Comparison of ENCODE assay signal across 20 cellular contexts in the genomic region with DNA sequence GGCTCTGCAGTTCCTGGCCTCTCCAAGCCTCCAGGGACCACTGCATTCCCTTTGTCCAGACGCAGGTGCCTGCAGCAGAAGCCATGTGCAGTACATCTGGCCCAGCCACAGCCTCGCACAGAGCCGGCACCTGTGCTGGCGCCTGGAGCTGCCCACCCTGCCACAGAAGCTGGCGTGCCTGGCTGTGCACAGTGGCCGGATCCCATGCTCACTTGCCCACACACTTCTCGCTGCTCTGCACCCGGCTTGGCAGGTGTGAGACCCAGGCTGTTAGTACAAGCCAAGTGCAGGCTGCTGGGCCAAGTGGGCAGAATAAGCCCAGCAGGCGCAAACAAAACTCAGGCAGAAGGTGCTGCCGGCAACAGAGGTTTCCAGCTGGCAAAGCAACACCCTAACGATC.
DNase-seq lines count a peak whose midpoint lies in the region; ATAC-seq and TF ChIP-seq lines count a peak whose summit lies in the region.
"Had no signal": no experiment of that assay in that cellular context is flagged by ENCODE, and none has a peak within 500 bp of the region (broad histone marks: within the 10 kb centered on the region; RNA-seq: fewer than 3 reads in every experiment).

No MANE protein-coding gene starts in this region.

- H3K4me1 ChIP-seq in upper lobe of left lung: peaks cover 0 to 14% (median 2%) of the 10 kb centered on the region in 4 donors
- H3K4me1 ChIP-seq in effector memory CD4-positive, alpha-beta T cell (ENCODE audit: control insufficient read depth, insufficient read depth, low read length, poor library complexity, severe bottlenecking): no peaks in the 10 kb centered on the region
- H3K4me1 ChIP-seq: BLaER1 treated with 17β-estradiol and CSF1 and Interleukin-3, amounts not matched to agents 10 nM and 100 nM; testis had no signal

- no peak overlapping the region for H3K4me3 ChIP-seq in upper lobe of left lung
- no peak overlapping the region for H3K4me3 ChIP-seq in effector memory CD4-positive, alpha-beta T cell (ENCODE audit: insufficient read depth, low read depth, low read length, poor library complexity, severe bottlenecking)
- H3K4me3 ChIP-seq: BLaER1 treated with 17β-estradiol and CSF1 and Interleukin-3, amounts not matched to agents 10 nM and 100 nM; GM23248; testis had no signal

- no peaks in the 10 kb centered on the region for H3K36me3 ChIP-seq in upper lobe of left lung
- H3K36me3 ChIP-seq in effector memory CD4-positive, alpha-beta T cell (ENCODE audit: control insufficient read depth, insufficient read depth, low read length): no peaks in the 10 kb centered on the region
- H3K36me3 ChIP-seq: BLaER1 treated with 17β-estradiol and CSF1 and Interleukin-3, amounts not matched to agents 10 nM and 100 nM had no signal

- H3K4me1 Mint-ChIP-seq in activated CD4-positive, alpha-beta T cell treated with anti-CD3 and anti-CD28 coated beads, Interleukin-2, amount 10 ng/mL, durations not matched to agents 24 days and 14 days: no peaks in the 10 kb centered on the region
- H3K4me1 Mint-ChIP-seq: natural killer cell had no signal

- peaks cover 19% of the 10 kb centered on the region for H3K27me3 Mint-ChIP-seq in activated CD4-positive, alpha-beta T cell treated with anti-CD3 and anti-CD28 coated beads, Interleukin-2, amount 10 ng/mL, durations not matched to agents 24 days and 14 days

- no peaks in the 10 kb centered on the region for H3K36me3 Mint-ChIP-seq in activated CD4-positive, alpha-beta T cell treated with anti-CD3 and anti-CD28 coated beads, Interleukin-2, amount 10 ng/mL, durations not matched to agents 24 days and 14 days (ENCODE audit: low read depth)
- H3K36me3 Mint-ChIP-seq: natural killer cell had no signal

- DNase-seq in activated CD4-positive, alpha-beta T cell treated with anti-CD3 and anti-CD28 coated beads, Interleukin-2, amount 10 ng/mL, durations not matched to agents 24 days and 14 days: peak; percentile 33
- no peak for DNase-seq in activated CD4-positive, alpha-beta T cell treated with anti-CD3 and anti-CD28 coated beads, Interleukin-2, amount 50 U/mL, for 1 hour
- DNase-seq in NCI-H774 (lab: John Stamatoyannopoulos, UW) (peak; percentile 7), Right ventricle myocardium superior (peak; percentile 69), upper lobe of left lung (peak; percentile 36 to 56), NCI-H2196 (lab: John Stamatoyannopoulos, UW; ENCODE audit: unreplicated experiment) (no peak), putamen (ENCODE audit: low spot score) (no peak)
- no peak for DNase-seq in effector memory CD4-positive, alpha-beta T cell
- DNase-seq: 8988T; activated CD4-positive, alpha-beta T cell treated with anti-CD3 and anti-CD28 coated beads for 48 hours; activated naive CD4-positive, alpha-beta T cell treated with Interleukin-2 at 50 U/mL for 16 hours; DMS153; GM23248; hippocampal formation; islet precursor cell; mesenchymal stem cell; natural killer cell; stimulated activated CD8-positive, alpha-beta memory T cell treated with anti-CD3 and anti-CD28 coated beads, Interleukin-4, amount 100 ng/mL, for 48 hours; testis had no signal

- H3K27ac Mint-ChIP-seq in activated CD4-positive, alpha-beta T cell treated with anti-CD3 and anti-CD28 coated beads, Interleukin-2, amount 10 ng/mL, durations not matched to agents 24 days and 14 days: no peak overlapping the region
- H3K27ac Mint-ChIP-seq: natural killer cell had no signal

- no peak for TF ChIP-seq POLR2A in upper lobe of left lung (IDR thresholded peaks at IDR 0.05)

- WGBS in upper lobe of left lung, 2 donors: 76% methylated on average over 3 to 10 of the region's 11 CpGs

- no peaks in the 10 kb centered on the region for H3K27me3 ChIP-seq in upper lobe of left lung
- H3K27me3 ChIP-seq in effector memory CD4-positive, alpha-beta T cell (replicated peaks; ENCODE audit: control insufficient read depth, insufficient read depth, low read length, poor library complexity, severe bottlenecking): no peaks in the 10 kb centered on the region
- H3K27me3 ChIP-seq: BLaER1 treated with 17β-estradiol and CSF1 and Interleukin-3, amounts not matched to agents 10 nM and 100 nM; testis had no signal

- no peaks in the 10 kb centered on the region for H3K9me3 Mint-ChIP-seq in activated CD4-positive, alpha-beta T cell treated with anti-CD3 and anti-CD28 coated beads, Interleukin-2, amount 10 ng/mL, durations not matched to agents 24 days and 14 days
- H3K9me3 Mint-ChIP-seq: natural killer cell had no signal

- H3K9me3 ChIP-seq in upper lobe of left lung: no peaks in the 10 kb centered on the region
- no peaks in the 10 kb centered on the region for H3K9me3 ChIP-seq in effector memory CD4-positive, alpha-beta T cell (ENCODE audit: control insufficient read depth, low read length)
- H3K9me3 ChIP-seq: BLaER1 treated with 17β-estradiol and CSF1 and Interleukin-3, amounts not matched to agents 10 nM and 100 nM; testis had no signal

- intact Hi-C loops in activated CD4-positive, alpha-beta T cell treated with anti-CD3 and anti-CD28 coated beads, Interleukin-2, amount 10 ng/mL, durations not matched to agents 24 days and 14 days (cut with micrococcal nuclease): no loop called here
- intact Hi-C loops in Right ventricle myocardium superior (cut with DNase I): no loop called here

- TF ChIP-seq EP300 in upper lobe of left lung (IDR thresholded peaks at IDR 0.05): no peak

- H3K4me3 Mint-ChIP-seq in activated CD4-positive, alpha-beta T cell treated with anti-CD3 and anti-CD28 coated beads, Interleukin-2, amount 10 ng/mL, durations not matched to agents 24 days and 14 days: no peak overlapping the region
- H3K4me3 Mint-ChIP-seq: natural killer cell had no signal

- H3K27ac ChIP-seq in upper lobe of left lung: peak overlapping the region in 2 of 4 donors; percentile 15 to 18
- H3K27ac ChIP-seq in effector memory CD4-positive, alpha-beta T cell (ENCODE audit: insufficient read depth, low read length, poor library complexity, severe bottlenecking): no peak overlapping the region
- H3K27ac ChIP-seq: BLaER1 treated with 17β-estradiol and CSF1 and Interleukin-3, amounts not matched to agents 10 nM and 100 nM; GM23248; testis had no signal

- no peak for TF ChIP-seq CTCF in upper lobe of left lung (IDR thresholded peaks at IDR 0.05)

- ATAC-seq in Right ventricle myocardium superior (ENCODE audit: poor library complexity) (peak; percentile 91), upper lobe of left lung (ENCODE audit: low FRiP score in 2 of 2) (peak in 1 of 2 donors; percentile 73)
- ATAC-seq: natural killer cell had no signal

Comparison
In these comparisons a context has a peak if more than half of its experiments do, and no peak if none do; other contexts are left out.
1. DNase-seq: peak in activated CD4-positive, alpha-beta T cell treated with anti-CD3 and anti-CD28 coated beads, Interleukin-2, amount 10 ng/mL, durations not matched to agents 24 days and 14 days (single experiment), NCI-H774 (single experiment), Right ventricle myocardium superior (single experiment) and upper lobe of left lung (2 of 2); none in activated CD4-positive, alpha-beta T cell treated with anti-CD3 and anti-CD28 coated beads, Interleukin-2, amount 50 U/mL, for 1 hour (single experiment), effector memory CD4-positive, alpha-beta T cell (0 of 3), NCI-H2196 (single experiment) and putamen (single experiment).